15 cellular contexts compared by ENCODE assay signal in the genomic region with DNA sequence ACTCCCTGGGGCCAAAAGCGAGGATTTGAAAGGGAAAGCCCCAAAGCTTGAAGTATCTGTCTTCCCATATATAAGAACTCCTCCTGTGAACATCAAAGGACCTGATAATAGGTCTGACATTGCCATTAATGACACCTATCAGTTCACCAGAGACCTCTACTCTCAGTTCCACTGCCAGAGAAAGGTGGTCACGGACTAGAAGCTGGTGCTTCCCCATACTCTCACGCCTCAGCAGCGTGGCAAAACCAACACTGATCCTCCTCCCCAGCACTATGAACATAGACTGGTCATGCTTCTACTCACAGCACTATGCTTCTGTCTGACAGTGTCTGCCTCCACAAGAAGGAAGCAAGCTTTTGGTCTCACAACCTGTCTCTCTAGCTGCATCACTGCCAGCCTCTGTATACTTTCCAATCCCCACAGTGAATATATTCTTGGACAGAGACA. TPM values are rescaled to one million over a fixed set of nuclear protein-coding genes. Genes with fewer than 3 reads are reported as not detected.
DNase-seq lines count a peak whose midpoint lies in the region; ATAC-seq, FAIRE-seq and TF ChIP-seq lines count a peak whose summit lies in the region.
"Had no signal": no experiment of that assay in that cellular context is flagged by ENCODE, and none has a peak within 500 bp of the region (broad histone marks: within the 10 kb centered on the region; RNA-seq: fewer than 3 reads in every experiment).

No MANE protein-coding gene starts in this region.

- DNase-seq in Ammon's horn (ENCODE audit: low spot score) (peak; percentile 23), H54 (ENCODE audit: insufficient read length, low spot score) (no peak), tibial nerve (ENCODE audit: low spot score in 2 of 2) (no peak), superior temporal gyrus (ENCODE audit: extremely low spot score) (no peak)
- no peak for DNase-seq in activated effector memory CD4-positive, alpha-beta T cell treated with Interleukin-2 at 50 U/mL for 16 hours
- DNase-seq: activated CD4-positive, alpha-beta T cell treated with anti-CD3 and anti-CD28 coated beads for 1 hour; HCEC 1CT; occipital lobe had no signal

- no peak for FAIRE-seq in H54 (lab: Jason Lieb, UNC)
- FAIRE-seq: frontal cortex had no signal

- no peak overlapping the region for H3K27ac ChIP-seq in tibial nerve
- H3K27ac ChIP-seq: coronary artery had no signal

- ATAC-seq in GM19035 (IDR thresholded peaks at IDR 0.05; ENCODE audit: unreplicated experiment) (peak; percentile 92), GM21825 (IDR thresholded peaks at IDR 0.05; ENCODE audit: unreplicated experiment) (peak; percentile 99), HG03175 (IDR thresholded peaks at IDR 0.05; ENCODE audit: unreplicated experiment) (peak; percentile 96)
- ATAC-seq: activated naive CD4-positive, alpha-beta T cell treated with anti-CD3 and anti-CD28 coated beads, Interleukin-2, amount 50 U/mL, for 72 hours; Right ventricle myocardium inferior had no signal

- no peak overlapping the region for H3K4me3 ChIP-seq in tibial nerve
- H3K4me3 ChIP-seq: coronary artery had no signal

- 72 to 83% methylated on average over 4 of the region's 4 CpGs for WGBS in tibial nerve, 2 donors

- H3K4me1 ChIP-seq in tibial nerve, result no peaks in the 10 kb centered on the region

- no peak for TF ChIP-seq CTCF in tibial nerve (IDR thresholded peaks at IDR 0.05)

- H3K27me3 ChIP-seq in tibial nerve, result peaks cover 0 to 12% of the 10 kb centered on the region in 2 donors

- no peak for TF ChIP-seq EP300 in tibial nerve (IDR thresholded peaks at IDR 0.05)

- no peaks in the 10 kb centered on the region for H3K36me3 ChIP-seq in tibial nerve

- no peaks in the 10 kb centered on the region for H3K9me3 ChIP-seq in tibial nerve

- no peak for TF ChIP-seq POLR2A in H54 (IDR thresholded peaks at IDR 0.05; ENCODE audit: low read depth, low read length)
- TF ChIP-seq POLR2A in tibial nerve (IDR thresholded peaks at IDR 0.05), result no peak

RNA-seq across cellular contexts. Expression of a gene that starts 37.9 kb away (rescaled TPM):
- total RNA-seq in tibial nerve, result 1 to 10 TPM; 2.0 to 5.1 (median 3.4) TPM
